Comparison of ENCODE assay signal across 15 cellular contexts in the genomic region with DNA sequence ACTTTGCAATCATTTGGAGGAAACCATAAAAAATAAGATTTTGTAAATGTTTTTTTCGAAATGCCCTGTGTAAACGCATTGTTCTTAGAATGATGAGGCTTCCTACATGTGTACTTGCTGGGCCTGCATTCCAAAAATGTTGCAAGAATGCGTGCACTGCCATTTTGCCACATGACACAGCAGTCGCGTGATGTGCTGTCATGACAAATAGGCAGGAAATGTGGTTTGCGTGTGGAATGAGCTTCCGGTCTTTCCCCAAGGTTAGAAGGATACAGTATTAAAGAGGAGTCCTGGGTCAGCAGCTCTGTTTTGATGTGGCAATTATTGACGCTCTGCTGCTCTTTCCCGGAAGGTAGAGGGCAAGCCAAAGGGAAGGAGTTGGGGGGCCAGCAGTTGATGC. TPM values are rescaled to one million over a fixed set of nuclear protein-coding genes. Genes with fewer than 3 reads are reported as not detected.
DNase-seq lines count a peak whose midpoint lies in the region; ATAC-seq, FAIRE-seq and TF ChIP-seq lines count a peak whose summit lies in the region.
"Had no signal": no experiment of that assay in that cellular context is flagged by ENCODE, and none has a peak within 500 bp of the region (broad histone marks: within the 10 kb centered on the region; RNA-seq: fewer than 3 reads in every experiment).

No MANE protein-coding gene starts in this region.

- no peaks in the 10 kb centered on the region for H4K20me1 ChIP-seq in IMR-90 (ENCODE audit: insufficient read depth, low read length)
- no peaks in the 10 kb centered on the region for H4K20me1 ChIP-seq in keratinocyte (ENCODE audit: control insufficient read depth, extremely low read depth, insufficient read depth, low read length)

- intact Hi-C loops in CD14-positive monocyte (cut with micrococcal nuclease) (no loop called here), IMR-90 (cut with micrococcal nuclease) (no loop called here)

- peak; percentile 91 for FAIRE-seq in keratinocyte (lab: Jason Lieb, UNC)

- no peak overlapping the region; the same call in 1 of the 2 replicates for H3K56ac ChIP-seq in IMR-90 (ENCODE audit: extremely low read depth, insufficient read depth, low read length)

- 42% methylated on average over 3 of the region's 9 CpGs; no CpG with 5 or more reads in 1 of the 2 experiments for WGBS in IMR-90 (ENCODE audit: extremely low coverage in 2 of 2, insufficient read length in 1 of 2), 2 experiments

- peak overlapping the region; percentile 5; the same call in 1 of the 2 replicates for H3K18ac ChIP-seq in IMR-90 (ENCODE audit: low read depth, low read length)

- H3K4me2 ChIP-seq in IMR-90 (ENCODE audit: low read depth, low read length) = no peak overlapping the region; the same call in 1 of the 2 replicates
- peak overlapping the region; percentile 53 for H3K4me2 ChIP-seq in keratinocyte (ENCODE audit: control insufficient read depth, extremely low read depth, insufficient read depth, low read depth, low read length)

- POLR2A ChIA-PET in IMR-90 (lab: Charles Lee; ENCODE audit: unreplicated experiment) = interaction anchor here (0.6 to 1.0 kb wide), 3 partner anchors 9 to 67 kb away, joined by 3 to 11 read pairs (median 5); no protein-coding TSS in a partner anchor

- peak overlapping the region; percentile 20; the same call in 1 of the 2 replicates for H4K5ac ChIP-seq in IMR-90 (ENCODE audit: low read depth, low read length)

- peak overlapping the region; percentile 95; the same call in 1 of the 2 replicates for H2BK20ac ChIP-seq in IMR-90 (ENCODE audit: low read depth, low read length)

- H3K79me1 ChIP-seq in IMR-90 (ENCODE audit: low read depth in 1 of 2, low read length in 2 of 2) = no peaks in the 10 kb centered on the region

- H3K9me1 ChIP-seq in IMR-90 (ENCODE audit: insufficient read depth, low read length) (peaks cover 5% of the 10 kb centered on the region; the same call in 1 of the 2 replicates), keratinocyte (ENCODE audit: control insufficient read depth, extremely low read depth, insufficient read depth, low read length) (no peaks in the 10 kb centered on the region)

- H2BK15ac ChIP-seq in IMR-90 (ENCODE audit: low read depth, low read length) = peak overlapping the region; percentile 9; the same call in 1 of the 3 replicates

- TF ChIP-seq RAD21 in IMR-90 (IDR thresholded peaks at IDR 0.05; ENCODE audit: low read length) = no peak

- peak overlapping the region; percentile 52; the same call in 1 of the 2 replicates for H2AK5ac ChIP-seq in IMR-90 (ENCODE audit: low read depth, low read length)

- peak overlapping the region; percentile 90 to 99 (median 97) for H3K27ac Mint-ChIP-seq in CD14-positive monocyte
- H3K27ac Mint-ChIP-seq: activated CD4-positive, alpha-beta memory T cell treated with anti-CD3 and anti-CD28 coated beads, Interleukin-2, amount 10 ng/mL, durations not matched to agents 7 days and 5 days had no signal

- TF ChIP-seq POLR2A in IMR-90 (IDR thresholded peaks at IDR 0.05; ENCODE audit: low read depth, low read length) = no peak

- H2AFZ ChIP-seq in IMR-90 (replicated peaks; ENCODE audit: low read length, poor library complexity) = peak overlapping the region; percentile 79
- no peak overlapping the region for H2AFZ ChIP-seq in keratinocyte (ENCODE audit: control insufficient read depth, low read length)

- peak overlapping the region; percentile 83 for H4K91ac ChIP-seq in IMR-90 (ENCODE audit: insufficient read depth, low read depth, low read length)

- ATAC-seq in IMR-90 (ENCODE audit: low read depth) (peak; percentile 68), HG02759 (IDR thresholded peaks at IDR 0.05; ENCODE audit: unreplicated experiment) (no peak), GM19455 (IDR thresholded peaks at IDR 0.05; ENCODE audit: unreplicated experiment) (no peak)
- ATAC-seq: heart left ventricle had no signal

- H3K23ac ChIP-seq in IMR-90 (ENCODE audit: low read depth, low read length) = peak overlapping the region; percentile 89

- H3K36me3 ChIP-seq in IMR-90 (ENCODE audit: control insufficient read depth, insufficient read depth, low read length) (no peaks in the 10 kb centered on the region), keratinocyte (ENCODE audit: control insufficient read depth in 2 of 2, extremely low read depth in 1 of 2, insufficient read depth in 2 of 2, low read length in 2 of 2) (no peaks in the 10 kb centered on the region)
- H3K36me3 ChIP-seq: heart left ventricle had no signal

- H2BK5ac ChIP-seq in IMR-90 (ENCODE audit: low read depth, low read length, poor library complexity, severe bottlenecking) = peak overlapping the region; percentile 80

- peak overlapping the region; percentile 2 to 87; a peak in 3 of 4 replicates for H4K8ac ChIP-seq in IMR-90 (ENCODE audit: low read depth in 2 of 2, low read length in 2 of 2)

- H3K9ac ChIP-seq in IMR-90 (ENCODE audit: low read depth, low read length) = no peak overlapping the region
- H3K9ac ChIP-seq in keratinocyte (ENCODE audit: control insufficient read depth, extremely low read depth, insufficient read depth, low read length) = peak overlapping the region; percentile 65

- H3K4me1 Mint-ChIP-seq in CD14-positive monocyte = peaks cover 30% of the 10 kb centered on the region
- H3K4me1 Mint-ChIP-seq: activated CD4-positive, alpha-beta memory T cell treated with anti-CD3 and anti-CD28 coated beads, Interleukin-2, amount 10 ng/mL, durations not matched to agents 7 days and 5 days had no signal

- DNase-seq in CD14-positive monocyte (ENCODE audit: low spot score) (peak; percentile 96), IMR-90 (peak; percentile 91), amniotic epithelial cell (ENCODE audit: low read depth) (peak; percentile 77), keratinocyte (ENCODE audit: low read depth, low spot score) (no peak), NCI-H510A treated with DMSO at 0.1 percent for 48 hours (lab: John Stamatoyannopoulos, UW) (no peak), DMS114 treated with DMSO at 0.1 percent for 48 hours (lab: John Stamatoyannopoulos, UW; ENCODE audit: unreplicated experiment) (no peak)
- DNase-seq: activated CD4-positive, alpha-beta memory T cell treated with anti-CD3 and anti-CD28 coated beads, Interleukin-2, amount 10 ng/mL, durations not matched to agents 7 days and 5 days; activated naive CD4-positive, alpha-beta T cell treated with anti-CD3 and anti-CD28 coated beads, Interleukin-2, amount 50 U/mL, for 16 hours; cortex of kidney; heart left ventricle; NCI-H1105 treated with DMSO at 0.1 percent for 48 hours; NCI-H69 had no signal

- H3K79me2 ChIP-seq in keratinocyte (ENCODE audit: control insufficient read depth, insufficient read depth, low read length) = no peaks in the 10 kb centered on the region

- peak overlapping the region; percentile 42 for H3K27ac ChIP-seq in IMR-90 (ENCODE audit: insufficient read depth, low read length)
- H3K27ac ChIP-seq in keratinocyte (ENCODE audit: control insufficient read depth, insufficient read depth, low read length) = peak overlapping the region; percentile 91

- H3K9me3 ChIP-seq in IMR-90 (ENCODE audit: control insufficient read depth, insufficient read depth, low read length) (no peaks in the 10 kb centered on the region), keratinocyte (ENCODE audit: control insufficient read depth, low read depth, low read length) (no peaks in the 10 kb centered on the region)
- H3K9me3 ChIP-seq: heart left ventricle had no signal

- in situ Hi-C loops in IMR-90 (cut with MboI; ENCODE audit: low sequenced_read_pairs) = no loop called here

- peaks cover 0 to 3% (median 0%) of the 10 kb centered on the region in 3 donors for H3K27me3 Mint-ChIP-seq in CD14-positive monocyte (ENCODE audit: low read depth in 3 of 3)

- H3K27me3 ChIP-seq in IMR-90 (ENCODE audit: control insufficient read depth, insufficient read depth, low read length) = no peaks in the 10 kb centered on the region
- no peaks in the 10 kb centered on the region for H3K27me3 ChIP-seq in keratinocyte (ENCODE audit: control insufficient read depth, extremely low read depth, insufficient read depth, low read length)

- H3K4me3 Mint-ChIP-seq in CD14-positive monocyte = peak overlapping the region; percentile 32 to 70
- H3K4me3 Mint-ChIP-seq: activated CD4-positive, alpha-beta memory T cell treated with anti-CD3 and anti-CD28 coated beads, Interleukin-2, amount 10 ng/mL, durations not matched to agents 7 days and 5 days had no signal

- no peak overlapping the region for H3K4me3 ChIP-seq in IMR-90 (ENCODE audit: insufficient read depth, low read depth, low read length)
- H3K4me3 ChIP-seq in keratinocyte (ENCODE audit: control insufficient read depth in 2 of 3, extremely low read depth in 1 of 3, insufficient read depth in 2 of 3, low read depth in 1 of 3, low read length in 3 of 3) = no peak overlapping the region
- H3K4me3 ChIP-seq: heart left ventricle had no signal

- peak overlapping the region; percentile 92 for H3K4ac ChIP-seq in IMR-90 (ENCODE audit: low read depth, low read length)

- no peaks in the 10 kb centered on the region for H3K4me1 ChIP-seq in IMR-90 (ENCODE audit: control insufficient read depth, insufficient read depth, low read length)
- H3K4me1 ChIP-seq in keratinocyte (ENCODE audit: control insufficient read depth, extremely low read depth, insufficient read depth, low read length) = peaks cover 38% of the 10 kb centered on the region
- H3K4me1 ChIP-seq: heart left ventricle had no signal

- no peak for TF ChIP-seq CTCF in CD14-positive monocyte (IDR thresholded peaks at IDR 0.05)
- no peak for TF ChIP-seq CTCF in IMR-90 (conservative IDR thresholded peaks at IDR 0.05; ENCODE audit: low read depth, low read length)
- no peak for TF ChIP-seq CTCF in keratinocyte (optimal IDR thresholded peaks at IDR 0.05 in 1 of 3, IDR thresholded peaks at IDR 0.05 in 1 of 3, conservative IDR thresholded peaks at IDR 0.05 in 1 of 3; ENCODE audit: extremely low read depth in 1 of 3, insufficient read depth in 2 of 3, low read length in 3 of 3)

- no peak overlapping the region for H2AK9ac ChIP-seq in IMR-90 (replicated peaks; ENCODE audit: low read depth, low read length, poor library complexity)

- peak overlapping the region; percentile 94; the same call in 1 of the 2 replicates for H3K14ac ChIP-seq in IMR-90 (replicated peaks; ENCODE audit: low read depth, low read length)

- peak overlapping the region; percentile 93 for H2BK120ac ChIP-seq in IMR-90 (ENCODE audit: low read depth, low read length)

- H3K36me3 Mint-ChIP-seq in CD14-positive monocyte = no peaks in the 10 kb centered on the region

- CTCF ChIA-PET in IMR-90 (lab: Yijun Ruan, JAX) = no interaction called here

- BruUV-seq in IMR-90 (replicated peaks; lab: Mats Ljungman, UMichigan) = no TSS peak

- H3K9me3 Mint-ChIP-seq in CD14-positive monocyte = peaks cover 0 to 12% (median 0%) of the 10 kb centered on the region in 7 donors
- H3K9me3 Mint-ChIP-seq: activated CD4-positive, alpha-beta memory T cell treated with anti-CD3 and anti-CD28 coated beads, Interleukin-2, amount 10 ng/mL, durations not matched to agents 7 days and 5 days had no signal

- dilution Hi-C loops in IMR-90 (cut with HindIII; ENCODE audit: low sequenced_read_pairs, unreplicated experiment) (no loop called here), keratinocyte (cut with MboI; ENCODE audit: extremely low pct_ligation_motif_present, low sequenced_read_pairs) (no loop called here)

RNA-seq across cellular contexts. Expression of a gene that starts 18.1 kb away (rescaled TPM):
- polyA plus RNA-seq in CD14-positive monocyte (10 to 100 TPM; 14.3 to 19.9 TPM), IMR-90 (2012; rRNA removed) (32.1 and 46.4 TPM in 2 replicates), keratinocyte (555 to 1,052 TPM (median 733 TPM) in 3 replicates)
- total RNA-seq in IMR-90 (2012; rRNA removed) = 34.4 and 43.0 TPM in 2 replicates
- 5.3 and 22.9 TPM in 2 replicates for polyA plus RNA-seq in IMR-90 (2012; cell fraction: cytosol; rRNA removed)
- 5.4 and 32.1 TPM in 2 replicates for polyA plus RNA-seq in IMR-90 (2012; cell fraction: nucleus; rRNA removed; ENCODE audit: low replicate concordance)
- 712 TPM for polyA plus RNA-seq in keratinocyte (2011; ENCODE audit: low read depth)
- 414 and 847 TPM in 2 replicates for polyA plus RNA-seq in keratinocyte (2011; cell fraction: cytosol; rRNA removed)
- polyA plus RNA-seq in keratinocyte (2011; cell fraction: nucleus; rRNA removed) = 2,301 and 2,504 TPM in 2 replicates
- 233 and 890 TPM in 2 replicates for polyA plus RNA-seq in keratinocyte (2012; ENCODE audit: low replicate concordance)
- polyA minus RNA-seq in keratinocyte = 174 to 585 TPM (median 505 TPM) in 3 replicates
- polyA minus RNA-seq in keratinocyte (2011; cell fraction: cytosol; rRNA and poly(A)+ RNA removed) = 251 TPM
- polyA minus RNA-seq in keratinocyte (2011; cell fraction: nucleus; rRNA and poly(A)+ RNA removed) = 720 and 1,118 TPM in 2 replicates
- total RNA-seq: activated CD4-positive, alpha-beta memory T cell treated with anti-CD3 and anti-CD28 coated beads, Interleukin-2, amount 10 ng/mL, durations not matched to agents 7 days and 5 days had no signal

RNA-seq across cellular contexts. Expression of a gene that starts 38.4 kb away (rescaled TPM):
- polyA plus RNA-seq in CD14-positive monocyte = 1 to 10 TPM; 1.3 to 2.0 TPM
- not detected in 2 replicates for total RNA-seq in IMR-90 (2012; rRNA removed)
- not detected in 2 replicates for polyA plus RNA-seq in IMR-90 (2012; rRNA removed)
- not detected in 2 replicates for polyA plus RNA-seq in IMR-90 (2012; cell fraction: cytosol; rRNA removed)
- polyA plus RNA-seq in IMR-90 (2012; cell fraction: nucleus; rRNA removed; ENCODE audit: low replicate concordance) = 0.05 TPM in 1 of 2 replicates, not detected in the other
- polyA plus RNA-seq in keratinocyte = 4.2 to 10.1 TPM (median 5.8 TPM) in 3 replicates
- polyA plus RNA-seq in keratinocyte (2011; ENCODE audit: low read depth) = 247 TPM
- polyA plus RNA-seq in keratinocyte (2011; cell fraction: cytosol; rRNA removed) = 2.1 and 3.8 TPM in 2 replicates
- 25.8 and 26.4 TPM in 2 replicates for polyA plus RNA-seq in keratinocyte (2011; cell fraction: nucleus; rRNA removed)
- polyA plus RNA-seq in keratinocyte (2012; ENCODE audit: low replicate concordance) = 2.2 and 3.9 TPM in 2 replicates
- 0.23 to 6.9 TPM (median 2.7 TPM) in 3 replicates for polyA minus RNA-seq in keratinocyte
- 1.5 TPM for polyA minus RNA-seq in keratinocyte (2011; cell fraction: cytosol; rRNA and poly(A)+ RNA removed)
- polyA minus RNA-seq in keratinocyte (2011; cell fraction: nucleus; rRNA and poly(A)+ RNA removed) = 5.9 and 17.1 TPM in 2 replicates
- total RNA-seq: activated CD4-positive, alpha-beta memory T cell treated with anti-CD3 and anti-CD28 coated beads, Interleukin-2, amount 10 ng/mL, durations not matched to agents 7 days and 5 days had no signal
- polyA plus RNA-seq: heart left ventricle, liver had no signal

Comparison
In these comparisons a context has a peak if more than half of its experiments do, and no peak if none do; other contexts are left out.
1. DNase-seq: peak in CD14-positive monocyte (single experiment), IMR-90 (single experiment) and amniotic epithelial cell (single experiment); none in keratinocyte (single experiment), NCI-H510A treated with DMSO at 0.1 percent for 48 hours (single experiment) and DMS114 treated with DMSO at 0.1 percent for 48 hours (single experiment).
2. RNA of a gene that starts 18.1 kb away (polyA plus RNA-seq): 233 to 2,504 TPM in keratinocyte; 5.3 to 46.4 TPM in IMR-90 and 14.3 to 19.9 TPM in CD14-positive monocyte; every median in the first group is over 4 times any median in the second.